Comparison of ENCODE assay signal across 13 cellular contexts in genomic region chr2:8118940-8119781, GRCh38.
DNase-seq lines count a peak whose midpoint lies in the region; ATAC-seq and TF ChIP-seq lines count a peak whose summit lies in the region.
"Had no signal": no experiment of that assay in that cellular context is flagged by ENCODE, and none has a peak within 500 bp of the region (broad histone marks: within the 10 kb centered on the region; RNA-seq: fewer than 3 reads in every experiment).

No MANE protein-coding gene starts in this region.

- intact Hi-C loops in ascending aorta (cut with DNase I): no loop called here
- intact Hi-C loops in left lung (cut with DNase I): no loop called here
- intact Hi-C loops in naive thymus-derived CD4-positive, alpha-beta T cell (cut with micrococcal nuclease): no loop called here

- no peak for DNase-seq in HFFc6
- no peak for DNase-seq in ascending aorta (ENCODE audit: low spot score in 2 of 2)
- DNase-seq in left lung: no peak
- no peak for DNase-seq in naive thymus-derived CD4-positive, alpha-beta T cell
- DNase-seq in NCI-H345 (lab: John Stamatoyannopoulos, UW): no peak
- DNase-seq in mucosa of gallbladder (ENCODE audit: low spot score): no peak
- DNase-seq: activated naive CD8-positive, alpha-beta T cell treated with anti-CD3 and anti-CD28 coated beads for 36 hours; C1 segment of cervical spinal cord; GDM1; NCI-H1417 treated with DMSO at 0.1 percent for 48 hours had no signal

- H3K9me3 Mint-ChIP-seq in HFFc6: no peaks in the 10 kb centered on the region
- H3K9me3 Mint-ChIP-seq in naive thymus-derived CD4-positive, alpha-beta T cell: no peaks in the 10 kb centered on the region
- H3K9me3 Mint-ChIP-seq: activated naive CD8-positive, alpha-beta T cell treated with anti-CD3 and anti-CD28 coated beads for 36 hours; stimulated activated memory B cell treated with anti-CD40 and anti-IgM and Interleukin-4, amounts not matched to agents 10 μg/mL and 1 μg/mL and 100 μg/mL, for 72 hours had no signal

- H3K27me3 Mint-ChIP-seq in HFFc6 (ENCODE audit: insufficient read depth): peaks cover under 1% of the 10 kb centered on the region; the same call in 1 of the 2 replicates
- peaks cover 0 to 3% (median 0%) of the 10 kb centered on the region in 5 donors for H3K27me3 Mint-ChIP-seq in naive thymus-derived CD4-positive, alpha-beta T cell
- H3K27me3 Mint-ChIP-seq: activated naive CD8-positive, alpha-beta T cell treated with anti-CD3 and anti-CD28 coated beads for 36 hours had no signal

- H3K4me3 ChIP-seq in ascending aorta (peak overlapping the region; percentile 6 to 39), left lung (no peak overlapping the region), skeletal muscle tissue (ENCODE audit: low read length in 3 of 3) (no peak overlapping the region)
- H3K4me3 ChIP-seq in naive thymus-derived CD4-positive, alpha-beta T cell (ENCODE audit: low read length): no peak overlapping the region

- peaks cover 0 to 13% of the 10 kb centered on the region in 2 donors for H3K4me1 ChIP-seq in ascending aorta
- peaks cover 0 to 6% of the 10 kb centered on the region in 2 donors for H3K4me1 ChIP-seq in left lung
- peaks cover 0 to 2% (median 0%) of the 10 kb centered on the region in 3 donors for H3K4me1 ChIP-seq in skeletal muscle tissue (ENCODE audit: control insufficient read depth in 3 of 3, insufficient read depth in 3 of 3, low read length in 3 of 3)
- H3K4me1 ChIP-seq in naive thymus-derived CD4-positive, alpha-beta T cell (ENCODE audit: control insufficient read depth in 2 of 2, insufficient read depth in 2 of 2, low read length in 2 of 2): no peaks in the 10 kb centered on the region

- H3K27ac ChIP-seq in ascending aorta (peak overlapping the region; percentile 24 to 56), left lung (peak overlapping the region in 1 of 2 donors; percentile 15), skeletal muscle tissue (ENCODE audit: low read depth, low read length) (peak overlapping the region; percentile 43)
- H3K27ac ChIP-seq in naive thymus-derived CD4-positive, alpha-beta T cell (ENCODE audit: low read depth, low read length): no peak overlapping the region

- peak overlapping the region; percentile 79 for H3K4me3 Mint-ChIP-seq in HFFc6
- H3K4me3 Mint-ChIP-seq in naive thymus-derived CD4-positive, alpha-beta T cell: no peak overlapping the region
- H3K4me3 Mint-ChIP-seq: activated naive CD8-positive, alpha-beta T cell treated with anti-CD3 and anti-CD28 coated beads for 36 hours; stimulated activated memory B cell treated with anti-CD40 and anti-IgM and Interleukin-4, amounts not matched to agents 10 μg/mL and 1 μg/mL and 100 μg/mL, for 72 hours had no signal

- peak overlapping the region; percentile 84; the same call in 1 of the 2 replicates for H3K27ac Mint-ChIP-seq in HFFc6
- H3K27ac Mint-ChIP-seq in naive thymus-derived CD4-positive, alpha-beta T cell: peak overlapping the region in 1 of 9 donors; percentile 83
- H3K27ac Mint-ChIP-seq: activated naive CD8-positive, alpha-beta T cell treated with anti-CD3 and anti-CD28 coated beads for 36 hours; stimulated activated memory B cell treated with anti-CD40 and anti-IgM and Interleukin-4, amounts not matched to agents 10 μg/mL and 1 μg/mL and 100 μg/mL, for 72 hours had no signal

- H3K36me3 Mint-ChIP-seq in HFFc6 (ENCODE audit: low read depth): no peaks in the 10 kb centered on the region
- H3K36me3 Mint-ChIP-seq in naive thymus-derived CD4-positive, alpha-beta T cell: peaks cover 0 to 2% (median 0%) of the 10 kb centered on the region in 5 donors
- H3K36me3 Mint-ChIP-seq: activated naive CD8-positive, alpha-beta T cell treated with anti-CD3 and anti-CD28 coated beads for 36 hours; stimulated activated memory B cell treated with anti-CD40 and anti-IgM and Interleukin-4, amounts not matched to agents 10 μg/mL and 1 μg/mL and 100 μg/mL, for 72 hours had no signal

- ATAC-seq in left lung (peak; percentile 6), HG02588 (IDR thresholded peaks at IDR 0.05; ENCODE audit: unreplicated experiment) (no peak)
- no peak for ATAC-seq in naive thymus-derived CD4-positive, alpha-beta T cell
- ATAC-seq: stimulated activated memory B cell treated with anti-CD40 and anti-IgM and Interleukin-4, amounts not matched to agents 10 μg/mL and 1 μg/mL and 100 μg/mL, for 72 hours had no signal

- H3K9ac ChIP-seq in skeletal muscle tissue (ENCODE audit: low read depth in 1 of 3, low read length in 3 of 3): no peak overlapping the region

- CTCF ChIA-PET in naive thymus-derived CD4-positive, alpha-beta T cell (lab: Charles Lee): no interaction called here

- peaks cover 49% of the 10 kb centered on the region for H3K4me1 Mint-ChIP-seq in HFFc6 (ENCODE audit: low read depth)
- peaks cover 0 to 24% (median 4%) of the 10 kb centered on the region in 7 donors for H3K4me1 Mint-ChIP-seq in naive thymus-derived CD4-positive, alpha-beta T cell

- no peaks in the 10 kb centered on the region for H3K9me3 ChIP-seq in ascending aorta
- H3K9me3 ChIP-seq in left lung: no peaks in the 10 kb centered on the region
- no peaks in the 10 kb centered on the region for H3K9me3 ChIP-seq in skeletal muscle tissue (ENCODE audit: control insufficient read depth in 3 of 3, low read length in 3 of 3)
- no peaks in the 10 kb centered on the region for H3K9me3 ChIP-seq in naive thymus-derived CD4-positive, alpha-beta T cell (ENCODE audit: control insufficient read depth in 2 of 3, low read length in 3 of 3)

- TF ChIP-seq CTCF in HFFc6 (IDR thresholded peaks at IDR 0.05) (no peak), ascending aorta (IDR thresholded peaks at IDR 0.05) (no peak), left lung (IDR thresholded peaks at IDR 0.05) (no peak)

- POLR2A ChIA-PET in naive thymus-derived CD4-positive, alpha-beta T cell (lab: Charles Lee): no interaction called here

- H3K27me3 ChIP-seq in ascending aorta: no peaks in the 10 kb centered on the region
- H3K27me3 ChIP-seq in left lung: no peaks in the 10 kb centered on the region
- H3K27me3 ChIP-seq in skeletal muscle tissue (ENCODE audit: control insufficient read depth in 3 of 3, insufficient read depth in 3 of 3, low read length in 3 of 3): peaks cover 0 to 15% (median 3%) of the 10 kb centered on the region in 3 donors
- H3K27me3 ChIP-seq in naive thymus-derived CD4-positive, alpha-beta T cell (ENCODE audit: control insufficient read depth in 2 of 2, insufficient read depth in 2 of 2, low read length in 2 of 2): no peaks in the 10 kb centered on the region

- H3K36me3 ChIP-seq in ascending aorta (no peaks in the 10 kb centered on the region), left lung (no peaks in the 10 kb centered on the region), skeletal muscle tissue (ENCODE audit: control insufficient read depth in 3 of 3, insufficient read depth in 3 of 3, low read length in 3 of 3) (no peaks in the 10 kb centered on the region)
- no peaks in the 10 kb centered on the region for H3K36me3 ChIP-seq in naive thymus-derived CD4-positive, alpha-beta T cell (ENCODE audit: control insufficient read depth in 2 of 3, insufficient read depth in 3 of 3, low read length in 3 of 3)

Comparison
In these comparisons a context has a peak if more than half of its experiments do, and no peak if none do; other contexts are left out.
1. H3K4me3 ChIP-seq: peak in ascending aorta (2 of 2); none in left lung (0 of 2), skeletal muscle tissue (0 of 3) and naive thymus-derived CD4-positive, alpha-beta T cell (single experiment).